In genomic region chrX:48574270-48575266, GRCh38 we compare ENCODE assay signal across 8 cellular contexts. TPM values are rescaled to one million over a fixed set of nuclear protein-coding genes. Genes with fewer than 3 reads are reported as not detected.
A peak's percentile ranks its signal among the peaks of the same experiment; 100 is the strongest.
DNase-seq lines count a peak whose midpoint lies in the region; ATAC-seq and TF ChIP-seq lines count a peak whose summit lies in the region.

TSS of gene RBM3 (plus strand) at chrX:48574484. CDS start at chrX:48575181, 697 bp downstream.

- intact Hi-C loops in adrenal gland (cut with DNase I) (no loop called here), heart left ventricle (cut with DNase I) (loop anchor here in 1 of 10 donors (2.0 kb wide), 1 partner anchor 16 kb away; no protein-coding TSS in a partner anchor), posterior cingulate gyrus (cut with DNase I) (no loop called here)

- H3K9me3 Mint-ChIP-seq in type B pancreatic cell, result no peaks in the 10 kb centered on the region

- H3K4me3 ChIP-seq in adrenal gland (peak within 1 kb of the TSS; percentile 27 to 65 (median 59)), heart left ventricle (peak within 1 kb of the TSS; percentile 25 to 96 (median 80))

- peak within 1 kb of the TSS; percentile 95 for H3K4me3 Mint-ChIP-seq in type B pancreatic cell

- ATAC-seq in HG02852 (IDR thresholded peaks at IDR 0.05; ENCODE audit: unreplicated experiment) (peak; percentile 82), heart left ventricle (peak; percentile 96 to 98 (median 98))

- peaks cover 0 to 34% of the 10 kb centered on the region in 2 donors for H3K36me3 ChIP-seq in adrenal gland (replicated peaks in 1 of 2)
- peaks cover 0 to 45% (median 39%) of the 10 kb centered on the region in 9 donors for H3K36me3 ChIP-seq in heart left ventricle

- peaks cover 4 to 16% of the 10 kb centered on the region in 2 donors for H3K4me1 ChIP-seq in adrenal gland (replicated peaks in 1 of 2)
- peaks cover 0 to 17% (median 12%) of the 10 kb centered on the region in 12 donors for H3K4me1 ChIP-seq in heart left ventricle

- H3K27ac ChIP-seq in adrenal gland (peak within 1 kb of the TSS; percentile 89 to 99 (median 98)), heart left ventricle (peak within 1 kb of the TSS; percentile 95 to 100 (median 98))

- no peaks in the 10 kb centered on the region for H3K4me1 Mint-ChIP-seq in type B pancreatic cell (ENCODE audit: unreplicated experiment)

- in situ Hi-C loops in GM13976 (cut with MboI; ENCODE audit: low sequenced_read_pairs, unreplicated experiment), result no loop called here

- H3K36me3 Mint-ChIP-seq in type B pancreatic cell, result peaks cover 17% of the 10 kb centered on the region

- TF ChIP-seq POLR2A in adrenal gland (IDR thresholded peaks at IDR 0.05), result peak; percentile 87 to 90
- TF ChIP-seq POLR2A in heart left ventricle (IDR thresholded peaks at IDR 0.05), result peak; percentile 25 to 64

- H3K9me3 ChIP-seq in adrenal gland (replicated peaks in 1 of 3) (no peaks in the 10 kb centered on the region), heart left ventricle (no peaks in the 10 kb centered on the region)

- H3K27me3 Mint-ChIP-seq in type B pancreatic cell, result no peaks in the 10 kb centered on the region

- H3K27me3 ChIP-seq in adrenal gland (no peaks in the 10 kb centered on the region), heart left ventricle (no peaks in the 10 kb centered on the region)

- H3K27ac Mint-ChIP-seq in type B pancreatic cell, result peak within 1 kb of the TSS; percentile 99

- 0 to 53% (median 18%) methylated on average over 17 to 71 of the region's 71 CpGs for WGBS in adrenal gland, 4 donors
- WGBS in heart left ventricle, 4 donors, result 0 to 51% (median 20%) methylated on average over 67 to 71 of the region's 71 CpGs

- peak; percentile 34 for TF ChIP-seq CTCF in GM13976 (IDR thresholded peaks at IDR 0.05; ENCODE audit: borderline replicate concordance, control extremely low read depth, extremely low read depth, insufficient read depth, missing control alignments)
- TF ChIP-seq CTCF in adrenal gland (IDR thresholded peaks at IDR 0.05), result peak in 5 of 6 experiments; percentile 15 to 56 (median 54)
- TF ChIP-seq CTCF in heart left ventricle (IDR thresholded peaks at IDR 0.05), result peak in 11 of 12 donors; percentile 24 to 62 (median 41)
- TF ChIP-seq CTCF in type B pancreatic cell (conservative IDR thresholded peaks at IDR 0.05), result peak; percentile 64

- peak; percentile 88 for DNase-seq in GM13976 (ENCODE audit: low spot score)
- DNase-seq in NCI-H146 treated with DMSO at 0.1 percent for 48 hours (lab: John Stamatoyannopoulos, UW; ENCODE audit: unreplicated experiment), result peak; percentile 88
- peak; percentile 80 to 96 (median 87) for DNase-seq in T-helper 1 cell
- DNase-seq in adrenal gland, result peak; percentile 91 to 97 (median 94)
- peak; percentile 93 to 95 (median 95) for DNase-seq in heart left ventricle
- DNase-seq in posterior cingulate gyrus, result peak; percentile 85 to 98 (median 90)
- DNase-seq in type B pancreatic cell (ENCODE audit: extremely low spot score, unreplicated experiment), result peak; percentile 87

RNA-seq across cellular contexts. Expression of gene RBM3, which starts in this region (rescaled TPM):
- 100 to 1,000 TPM in 5 of 8 donors, 10 to 100 TPM in 3; 52.9 to 284 (median 119) TPM for total RNA-seq in adrenal gland
- 100 to 1,000 TPM; 170 to 234 (median 224) TPM for polyA plus RNA-seq in adrenal gland
- 100 to 1,000 TPM in 5 of 9 donors, 10 to 100 TPM in 4; 34.5 to 172 (median 111) TPM for total RNA-seq in heart left ventricle
- 100 to 1,000 TPM in 1 of 2 donors, 10 to 100 TPM in 1; 56.5 to 187 TPM for polyA plus RNA-seq in heart left ventricle
- 131 and 178 TPM in 2 replicates for total RNA-seq in type B pancreatic cell (ENCODE audit: low replicate concordance)

Comparison
In these comparisons a context has a peak if more than half of its experiments do, and no peak if none do; other contexts are left out.
1. Peak in every context shown above with its lines: DNase-seq, ATAC-seq, H3K4me3 ChIP-seq and H3K27ac ChIP-seq.